Comparison of ENCODE assay signal across 30 cellular contexts in genomic region chr16:55843105-55843395, GRCh38. TPM values are rescaled to one million over a fixed set of nuclear protein-coding genes. Genes with fewer than 3 reads are reported as not detected.
"Had no signal": no experiment of that assay in that cellular context is flagged by ENCODE, and none has a peak within 500 bp of the region (broad histone marks: within the 10 kb centered on the region; RNA-seq: fewer than 3 reads in every experiment).

No MANE protein-coding gene starts in this region.

- DNase-seq: activated CD8-positive, alpha-beta memory T cell treated with anti-CD3 and anti-CD28 coated beads, Interleukin-2, amount 10 ng/mL, durations not matched to agents 7 days and 5 days; activated naive CD4-positive, alpha-beta T cell; activated T-cell treated with anti-CD3 and anti-CD28 coated beads, Interleukin-2, amount 50 U/mL, for 48 hours; effector memory CD4-positive, alpha-beta T cell; islet precursor cell; left ventricle myocardium inferior; stimulated activated CD4-positive, alpha-beta T cell treated with anti-CD3 and anti-CD28 coated beads, Interleukin-12 subunit alpha, Interleukin-12 subunit beta, amount 100 ng/mL, for 4 hours; stimulated activated CD4-positive, alpha-beta T cell treated with anti-CD3 and anti-CD28 coated beads, Interleukin-4, amount 100 ng/mL, for 1 hour; T1000; upper lobe of left lung had no signal

- H3K27me3 ChIP-seq: pancreas, upper lobe of left lung, vagina had no signal

- H3K9me3 Mint-ChIP-seq: activated T-helper 2 cell treated with anti-CD3 and anti-CD28 coated beads, Interferon-gamma antibody, Interleukin-2, Interleukin-4, amounts not matched to agents 10 μg/mL and 5 μg/mL and 100 μg/mL, durations not matched to agents 14 hours and 24 hours and 36 hours; nephron progenitor cell; stimulated activated memory B cell treated with anti-CD40 and anti-IgM and Interleukin-4, amounts not matched to agents 10 μg/mL and 1 μg/mL and 100 μg/mL, for 72 hours; stimulated activated naive CD8-positive, alpha-beta T cell treated with anti-CD3 and anti-CD28 coated beads, Interleukin-15, amount 100 ng/mL, for 72 hours; T-helper 1 cell treated with Interleukin-12 subunit alpha and Interleukin-12 subunit beta and Interleukin-4 antibody, amounts not matched to agents 30 μg/mL and 1 μg/mL, for 36 hours; WTC11 had no signal

- H3K4me3 ChIP-seq: coronary artery, dorsolateral prefrontal cortex, gastroesophageal sphincter, hepatocyte, left ventricle myocardium inferior, lung, pancreas, prostate gland, skin epidermis, upper lobe of left lung, vagina had no signal

- ATAC-seq: activated CD8-positive, alpha-beta memory T cell treated with anti-CD3 and anti-CD28 coated beads, Interleukin-2, amount 10 ng/mL, durations not matched to agents 7 days and 5 days; gastroesophageal sphincter; stimulated activated memory B cell treated with anti-CD40 and anti-IgM and Interleukin-4, amounts not matched to agents 10 μg/mL and 1 μg/mL and 100 μg/mL, for 72 hours; stimulated activated naive CD8-positive, alpha-beta T cell treated with anti-CD3 and anti-CD28 coated beads, Interleukin-15, amount 100 ng/mL, for 72 hours had no signal

- H3K36me3 Mint-ChIP-seq: activated CD8-positive, alpha-beta memory T cell treated with anti-CD3 and anti-CD28 coated beads, Interleukin-2, amount 10 ng/mL, durations not matched to agents 7 days and 5 days; activated naive CD8-positive, alpha-beta T cell; stimulated activated memory B cell treated with anti-CD40 and anti-IgM and Interleukin-4, amounts not matched to agents 10 μg/mL and 1 μg/mL and 100 μg/mL, for 72 hours; WTC11 had no signal

- H3K4me3 Mint-ChIP-seq: activated CD8-positive, alpha-beta memory T cell treated with anti-CD3 and anti-CD28 coated beads, Interleukin-2, amount 10 ng/mL, durations not matched to agents 7 days and 5 days; activated CD8-positive, alpha-beta T cell treated with anti-CD3 and anti-CD28 coated beads, Interleukin-2, amount 10 ng/mL, durations not matched to agents 7 days and 5 days; activated naive CD8-positive, alpha-beta T cell; nephron progenitor cell; stimulated activated memory B cell treated with anti-CD40 and anti-IgM and Interleukin-4, amounts not matched to agents 10 μg/mL and 1 μg/mL and 100 μg/mL, for 72 hours; stimulated activated naive CD8-positive, alpha-beta T cell treated with anti-CD3 and anti-CD28 coated beads, Interleukin-15, amount 100 ng/mL, for 72 hours; T-helper 1 cell treated with Interleukin-12 subunit alpha and Interleukin-12 subunit beta and Interleukin-4 antibody, amounts not matched to agents 30 μg/mL and 1 μg/mL, for 36 hours; WTC11 had no signal

- H3K4me1 ChIP-seq: gastroesophageal sphincter, left ventricle myocardium inferior, pancreas, prostate gland, upper lobe of left lung, vagina had no signal

- H3K27ac ChIP-seq: coronary artery, dorsolateral prefrontal cortex, gastroesophageal sphincter, hepatocyte, left ventricle myocardium inferior, pancreas, prostate gland, skin epidermis, upper lobe of left lung, vagina had no signal

- H3K36me3 ChIP-seq: gastroesophageal sphincter, left ventricle myocardium inferior, pancreas, prostate gland, upper lobe of left lung, vagina had no signal

- H3K27ac Mint-ChIP-seq: activated CD8-positive, alpha-beta memory T cell treated with anti-CD3 and anti-CD28 coated beads, Interleukin-2, amount 10 ng/mL, durations not matched to agents 7 days and 5 days; activated CD8-positive, alpha-beta T cell treated with anti-CD3 and anti-CD28 coated beads, Interleukin-2, amount 10 ng/mL, durations not matched to agents 7 days and 5 days; activated naive CD8-positive, alpha-beta T cell; activated T-helper 2 cell treated with anti-CD3 and anti-CD28 coated beads, Interferon-gamma antibody, Interleukin-2, Interleukin-4, amounts not matched to agents 10 μg/mL and 5 μg/mL and 100 μg/mL, durations not matched to agents 14 hours and 24 hours and 36 hours; nephron progenitor cell; stimulated activated memory B cell treated with anti-CD40 and anti-IgM and Interleukin-4, amounts not matched to agents 10 μg/mL and 1 μg/mL and 100 μg/mL, for 72 hours; stimulated activated naive CD8-positive, alpha-beta T cell treated with anti-CD3 and anti-CD28 coated beads, Interleukin-15, amount 100 ng/mL, for 72 hours; T-helper 1 cell treated with Interleukin-12 subunit alpha and Interleukin-12 subunit beta and Interleukin-4 antibody, amounts not matched to agents 30 μg/mL and 1 μg/mL, for 36 hours; WTC11 had no signal

- H3K9me3 ChIP-seq: gastroesophageal sphincter, left ventricle myocardium inferior, pancreas, prostate gland, upper lobe of left lung, vagina had no signal

- H3K4me1 Mint-ChIP-seq: nephron progenitor cell; stimulated activated memory B cell treated with anti-CD40 and anti-IgM and Interleukin-4, amounts not matched to agents 10 μg/mL and 1 μg/mL and 100 μg/mL, for 72 hours; stimulated activated naive CD8-positive, alpha-beta T cell treated with anti-CD3 and anti-CD28 coated beads, Interleukin-15, amount 100 ng/mL, for 72 hours had no signal

RNA-seq across cellular contexts. Expression of gene CES1, which starts 10.2 kb away (rescaled TPM):
- total RNA-seq: activated CD8-positive, alpha-beta T cell treated with anti-CD3 and anti-CD28 coated beads, Interleukin-2, amount 10 ng/mL, durations not matched to agents 7 days and 5 days; activated T-helper 2 cell treated with anti-CD3 and anti-CD28 coated beads, Interferon-gamma antibody, Interleukin-2, Interleukin-4, amounts not matched to agents 10 μg/mL and 5 μg/mL and 100 μg/mL, durations not matched to agents 14 hours and 24 hours and 36 hours had no signal

RNA-seq across cellular contexts. Expression of gene CES5A, which starts 32.1 kb away (rescaled TPM):
- total RNA-seq: activated CD8-positive, alpha-beta memory T cell treated with anti-CD3 and anti-CD28 coated beads, Interleukin-2, amount 10 ng/mL, durations not matched to agents 7 days and 5 days; activated CD8-positive, alpha-beta T cell treated with anti-CD3 and anti-CD28 coated beads, Interleukin-2, amount 10 ng/mL, durations not matched to agents 7 days and 5 days; activated T-helper 2 cell treated with anti-CD3 and anti-CD28 coated beads, Interferon-gamma antibody, Interleukin-2, Interleukin-4, amounts not matched to agents 10 μg/mL and 5 μg/mL and 100 μg/mL, durations not matched to agents 14 hours and 24 hours and 36 hours; gastroesophageal sphincter; hepatocyte; left ventricle myocardium inferior; lung; mononuclear cell; pancreas; prostate gland; sciatic nerve; upper lobe of left lung; vagina; WTC11 had no signal
- polyA plus RNA-seq: adipose tissue, hepatocyte, lung, pancreas had no signal
